Comparison of ENCODE assay signal across 26 cellular contexts in genomic region chr7:156772725-156773124, GRCh38.
"Had no signal": no experiment of that assay in that cellular context is flagged by ENCODE, and none has a peak within 500 bp of the region (broad histone marks: within the 10 kb centered on the region; RNA-seq: fewer than 3 reads in every experiment).

No MANE protein-coding gene starts in this region.

- H3K9me3 ChIP-seq: esophagus squamous epithelium, gastrocnemius medialis, neutrophil, ovary, right atrium auricular region, thyroid gland, upper lobe of right lung had no signal

- DNase-seq: activated CD4-positive, alpha-beta T cell treated with anti-CD3 and anti-CD28 coated beads for 4 hours; activated CD4-positive, alpha-beta T cell treated with anti-CD3 and anti-CD28 coated beads, Interleukin-2, amount 50 U/mL, for 48 hours; activated CD4-positive, CD25-positive, alpha-beta regulatory T cell; activated naive CD4-positive, alpha-beta T cell treated with Interleukin-2 at 50 U/mL for 16 hours; activated naive CD8-positive, alpha-beta T cell treated with anti-CD3 and anti-CD28 coated beads, Interleukin-2, amount 10 ng/mL, durations not matched to agents 7 days and 5 days; activated T-cell treated with anti-CD3 and anti-CD28 coated beads, Interleukin-2, amount 50 U/mL, for 48 hours; amniotic stem cell; cerebellar nuclear complex; cortex of kidney; endodermal cell; esophagus squamous epithelium; gastrocnemius medialis; hypothalamus; ovary; psoas muscle; stimulated activated CD4-positive, alpha-beta T cell treated with anti-CD3 and anti-CD28 coated beads, Interleukin-4, amount 100 ng/mL, for 24 hours; substantia nigra; thyroid gland; upper lobe of right lung had no signal

- ATAC-seq: gastrocnemius medialis, psoas muscle, upper lobe of right lung had no signal

- H3K4me1 ChIP-seq: psoas muscle, right atrium auricular region, thyroid gland had no signal

- H3K27ac Mint-ChIP-seq: activated naive CD8-positive, alpha-beta T cell treated with anti-CD3 and anti-CD28 coated beads, Interleukin-2, amount 10 ng/mL, durations not matched to agents 7 days and 5 days; endodermal cell; nephron; stimulated activated naive CD8-positive, alpha-beta T cell treated with anti-CD3 and anti-CD28 coated beads, Interleukin-15, Interleukin-2, amounts not matched to agents 100 ng/mL and 50 ng/mL, for 24 hours had no signal

- H3K4me1 Mint-ChIP-seq: nephron had no signal

- H3K36me3 ChIP-seq: esophagus squamous epithelium, gastrocnemius medialis, neutrophil, ovary, right atrium auricular region, thyroid gland, upper lobe of right lung had no signal

- H3K4me3 Mint-ChIP-seq: activated naive CD8-positive, alpha-beta T cell treated with anti-CD3 and anti-CD28 coated beads, Interleukin-2, amount 10 ng/mL, durations not matched to agents 7 days and 5 days; endodermal cell; nephron; stimulated activated naive CD8-positive, alpha-beta T cell treated with anti-CD3 and anti-CD28 coated beads, Interleukin-15, Interleukin-2, amounts not matched to agents 100 ng/mL and 50 ng/mL, for 24 hours had no signal

- H3K4me3 ChIP-seq: esophagus squamous epithelium, gastrocnemius medialis, ovary, psoas muscle, right atrium auricular region, thyroid gland, upper lobe of right lung had no signal

- H3K27ac ChIP-seq: esophagus squamous epithelium, gastrocnemius medialis, neutrophil, ovary, psoas muscle, right atrium auricular region, thyroid gland, upper lobe of right lung had no signal

- H3K27me3 ChIP-seq: esophagus squamous epithelium, gastrocnemius medialis, neutrophil, ovary, right atrium auricular region, thyroid gland, upper lobe of right lung had no signal

- H3K27me3 Mint-ChIP-seq: activated naive CD8-positive, alpha-beta T cell treated with anti-CD3 and anti-CD28 coated beads, Interleukin-2, amount 10 ng/mL, durations not matched to agents 7 days and 5 days; stimulated activated naive CD8-positive, alpha-beta T cell treated with anti-CD3 and anti-CD28 coated beads, Interleukin-15, Interleukin-2, amounts not matched to agents 100 ng/mL and 50 ng/mL, for 24 hours had no signal

- FAIRE-seq: bronchial epithelial cell, islet of Langerhans, TTC549 had no signal
